ENCODE assay signal across 8 cellular contexts in genomic region chr4:82560853-82561744, GRCh38. TPM values are rescaled to one million over a fixed set of nuclear protein-coding genes. Genes with fewer than 3 reads are reported as not detected.
DNase-seq lines count a peak whose midpoint lies in the region; ATAC-seq, FAIRE-seq and TF ChIP-seq lines count a peak whose summit lies in the region.

No MANE protein-coding gene starts in this region.

- intact Hi-C loops in activated naive CD4-positive, alpha-beta T cell treated with anti-CD3 and anti-CD28 coated beads for 36 hours (cut with micrococcal nuclease): no loop called here

- no peaks in the 10 kb centered on the region for H3K36me3 Mint-ChIP-seq in activated naive CD4-positive, alpha-beta T cell treated with anti-CD3 and anti-CD28 coated beads for 36 hours (ENCODE audit: low read depth)
- H3K36me3 Mint-ChIP-seq in stimulated activated naive CD8-positive, alpha-beta T cell treated with anti-CD3 and anti-CD28 coated beads, Interleukin-15, Interleukin-2, amounts not matched to agents 100 ng/mL and 50 ng/mL, for 24 hours (ENCODE audit: low read depth): no peaks in the 10 kb centered on the region

- peaks cover 11% of the 10 kb centered on the region for H3K4me1 Mint-ChIP-seq in activated naive CD4-positive, alpha-beta T cell treated with anti-CD3 and anti-CD28 coated beads for 36 hours (ENCODE audit: low read depth)
- H3K4me1 Mint-ChIP-seq in stimulated activated naive CD8-positive, alpha-beta T cell treated with anti-CD3 and anti-CD28 coated beads, Interleukin-15, Interleukin-2, amounts not matched to agents 100 ng/mL and 50 ng/mL, for 24 hours (ENCODE audit: low read depth): peaks cover 13% of the 10 kb centered on the region

- DNase-seq in activated naive CD4-positive, alpha-beta T cell treated with anti-CD3 and anti-CD28 coated beads for 36 hours: no peak
- no peak for DNase-seq in activated naive CD4-positive, alpha-beta T cell treated with Interleukin-2 at 50 U/mL for 16 hours
- DNase-seq in astrocyte of the hippocampus (ENCODE audit: low read depth, low spot score) (peak; percentile 48), keratinocyte (ENCODE audit: low read depth, low spot score) (no peak), frontal cortex (ENCODE audit: low spot score in 2 of 2) (no peak)

- ATAC-seq in GM18867 (IDR thresholded peaks at IDR 0.05; ENCODE audit: unreplicated experiment) (no peak), HG03139 (IDR thresholded peaks at IDR 0.05; ENCODE audit: unreplicated experiment) (no peak)

- no peak overlapping the region for H2AFZ ChIP-seq in keratinocyte (ENCODE audit: control insufficient read depth, low read length)

- FAIRE-seq in keratinocyte (lab: Jason Lieb, UNC) (no peak), frontal cortex (lab: Jason Lieb, UNC) (no peak)

- H3K9ac ChIP-seq in keratinocyte (ENCODE audit: control insufficient read depth, extremely low read depth, insufficient read depth, low read length): no peak overlapping the region

- H3K9me1 ChIP-seq in keratinocyte (ENCODE audit: control insufficient read depth, extremely low read depth, insufficient read depth, low read length): no peaks in the 10 kb centered on the region

- dilution Hi-C loops in keratinocyte (cut with MboI; ENCODE audit: extremely low pct_ligation_motif_present, low sequenced_read_pairs): no loop called here

- peak overlapping the region in 2 of 3 experiments; percentile 42 to 45 for H3K4me3 ChIP-seq in keratinocyte (ENCODE audit: control insufficient read depth in 2 of 3, extremely low read depth in 1 of 3, insufficient read depth in 2 of 3, low read depth in 1 of 3, low read length in 3 of 3)

- no peak for TF ChIP-seq CTCF in keratinocyte (optimal IDR thresholded peaks at IDR 0.05 in 1 of 3, IDR thresholded peaks at IDR 0.05 in 1 of 3, conservative IDR thresholded peaks at IDR 0.05 in 1 of 3; ENCODE audit: extremely low read depth in 1 of 3, insufficient read depth in 2 of 3, low read length in 3 of 3)

- H3K4me2 ChIP-seq in keratinocyte (ENCODE audit: control insufficient read depth, extremely low read depth, insufficient read depth, low read depth, low read length): peak overlapping the region; percentile 76

- no peaks in the 10 kb centered on the region for H3K9me3 Mint-ChIP-seq in activated naive CD4-positive, alpha-beta T cell treated with anti-CD3 and anti-CD28 coated beads for 36 hours
- no peaks in the 10 kb centered on the region for H3K9me3 Mint-ChIP-seq in stimulated activated naive CD8-positive, alpha-beta T cell treated with anti-CD3 and anti-CD28 coated beads, Interleukin-15, Interleukin-2, amounts not matched to agents 100 ng/mL and 50 ng/mL, for 24 hours

- H3K4me1 ChIP-seq in keratinocyte (ENCODE audit: control insufficient read depth, extremely low read depth, insufficient read depth, low read length): no peaks in the 10 kb centered on the region

- H3K4me3 Mint-ChIP-seq in activated naive CD4-positive, alpha-beta T cell treated with anti-CD3 and anti-CD28 coated beads for 36 hours: peak overlapping the region; percentile 53
- peak overlapping the region; percentile 75 for H3K4me3 Mint-ChIP-seq in stimulated activated naive CD8-positive, alpha-beta T cell treated with anti-CD3 and anti-CD28 coated beads, Interleukin-15, Interleukin-2, amounts not matched to agents 100 ng/mL and 50 ng/mL, for 24 hours

- peaks cover 54% of the 10 kb centered on the region for H3K27me3 Mint-ChIP-seq in activated naive CD4-positive, alpha-beta T cell treated with anti-CD3 and anti-CD28 coated beads for 36 hours (ENCODE audit: low read depth)
- H3K27me3 Mint-ChIP-seq in stimulated activated naive CD8-positive, alpha-beta T cell treated with anti-CD3 and anti-CD28 coated beads, Interleukin-15, Interleukin-2, amounts not matched to agents 100 ng/mL and 50 ng/mL, for 24 hours: peaks cover 68% of the 10 kb centered on the region

- H4K20me1 ChIP-seq in keratinocyte (ENCODE audit: control insufficient read depth, extremely low read depth, insufficient read depth, low read length): no peaks in the 10 kb centered on the region

- H3K79me2 ChIP-seq in keratinocyte (ENCODE audit: control insufficient read depth, insufficient read depth, low read length): no peaks in the 10 kb centered on the region

- no peaks in the 10 kb centered on the region for H3K36me3 ChIP-seq in keratinocyte (ENCODE audit: control insufficient read depth in 2 of 2, extremely low read depth in 1 of 2, insufficient read depth in 2 of 2, low read length in 2 of 2)

- no peak overlapping the region for H3K27ac Mint-ChIP-seq in activated naive CD4-positive, alpha-beta T cell treated with anti-CD3 and anti-CD28 coated beads for 36 hours
- H3K27ac Mint-ChIP-seq in stimulated activated naive CD8-positive, alpha-beta T cell treated with anti-CD3 and anti-CD28 coated beads, Interleukin-15, Interleukin-2, amounts not matched to agents 100 ng/mL and 50 ng/mL, for 24 hours: no peak overlapping the region

- H3K27ac ChIP-seq in keratinocyte (ENCODE audit: control insufficient read depth, insufficient read depth, low read length): no peak overlapping the region

- CTCF ChIA-PET in activated naive CD4-positive, alpha-beta T cell treated with anti-CD3 and anti-CD28 coated beads for 36 hours (lab: Charles Lee): no interaction called here

- peaks cover 37% of the 10 kb centered on the region for H3K27me3 ChIP-seq in keratinocyte (ENCODE audit: control insufficient read depth, extremely low read depth, insufficient read depth, low read length)

- no peaks in the 10 kb centered on the region for H3K9me3 ChIP-seq in keratinocyte (ENCODE audit: control insufficient read depth, low read depth, low read length)

RNA-seq across cellular contexts. Expression of gene TMEM150C, which starts 0.7 kb away (rescaled TPM):
- not detected for total RNA-seq in activated naive CD4-positive, alpha-beta T cell treated with anti-CD3 and anti-CD28 coated beads for 36 hours
- 0.05 to 0.16 TPM (median 0.07 TPM) in 3 replicates for polyA plus RNA-seq in keratinocyte
- polyA plus RNA-seq in keratinocyte (2011; ENCODE audit: low read depth): not detected
- polyA plus RNA-seq in keratinocyte (2011; cell fraction: cytosol; rRNA removed): 0.09 and 0.11 TPM in 2 replicates
- polyA plus RNA-seq in keratinocyte (2011; cell fraction: nucleus; rRNA removed): 0.15 and 0.43 TPM in 2 replicates
- 0.08 and 0.17 TPM in 2 replicates for polyA plus RNA-seq in keratinocyte (2012; ENCODE audit: low replicate concordance)
- not detected in 3 replicates for polyA minus RNA-seq in keratinocyte
- polyA minus RNA-seq in keratinocyte (2011; cell fraction: cytosol; rRNA and poly(A)+ RNA removed): not detected
- 0.11 and 0.39 TPM in 2 replicates for polyA minus RNA-seq in keratinocyte (2011; cell fraction: nucleus; rRNA and poly(A)+ RNA removed)
- total RNA-seq in frontal cortex: 74.2 TPM

Comparison
In these comparisons a context has a peak if more than half of its experiments do, and no peak if none do; other contexts are left out.
1. RNA of gene TMEM150C, which starts 0.7 kb away (total RNA-seq): 74.2 TPM in frontal cortex (single experiment); not detected in activated naive CD4-positive, alpha-beta T cell treated with anti-CD3 and anti-CD28 coated beads for 36 hours; every median in the first group is over 10 times any median in the second.